In genomic region chr3:124846189-124846588, GRCh38 we compare ENCODE assay signal across 11 cellular contexts. TPM values are rescaled to one million over a fixed set of nuclear protein-coding genes. Genes with fewer than 3 reads are reported as not detected.
DNase-seq lines count a peak whose midpoint lies in the region; ATAC-seq, FAIRE-seq and TF ChIP-seq lines count a peak whose summit lies in the region.
"Had no signal": no experiment of that assay in that cellular context is flagged by ENCODE, and none has a peak within 500 bp of the region (broad histone marks: within the 10 kb centered on the region; RNA-seq: fewer than 3 reads in every experiment).

No MANE protein-coding gene starts in this region.

- DNase-seq in HFFc6 (peak; percentile 59), bronchial epithelial cell (ENCODE audit: low read depth) (peak; percentile 28), right cardiac atrium (peak in 2 of 3 donors; percentile 64 to 71), endothelial cell (ENCODE audit: low spot score) (no peak), NCI-H2196 treated with DMSO at 0.1 percent for 48 hours (lab: John Stamatoyannopoulos, UW; ENCODE audit: unreplicated experiment) (no peak), NCI-H82 treated with DMSO at 0.1 percent for 48 hours (lab: John Stamatoyannopoulos, UW; ENCODE audit: unreplicated experiment) (no peak)
- no peak for DNase-seq in activated T-cell treated with anti-CD3 and anti-CD28 coated beads, Interleukin-2, amount 50 U/mL, for 24 hours
- DNase-seq: activated CD8-positive, alpha-beta T cell treated with anti-CD3 and anti-CD28 coated beads, Interleukin-2, amount 10 ng/mL, durations not matched to agents 7 days and 5 days; DMS53 had no signal

- peaks cover 71% of the 10 kb centered on the region for H3K4me1 Mint-ChIP-seq in HFFc6 (ENCODE audit: low read depth)
- H3K4me1 Mint-ChIP-seq in endothelial cell (ENCODE audit: unreplicated experiment): peaks cover 28% of the 10 kb centered on the region
- H3K4me1 Mint-ChIP-seq in activated T-cell treated with anti-CD3 and anti-CD28 coated beads, Interleukin-2, amount 50 U/mL, for 24 hours (ENCODE audit: low read depth): no peaks in the 10 kb centered on the region

- H3K27me3 Mint-ChIP-seq in HFFc6 (ENCODE audit: insufficient read depth) (peaks cover under 1% of the 10 kb centered on the region; the same call in 1 of the 2 replicates), endothelial cell (ENCODE audit: unreplicated experiment) (no peaks in the 10 kb centered on the region)
- H3K27me3 Mint-ChIP-seq in activated T-cell treated with anti-CD3 and anti-CD28 coated beads, Interleukin-2, amount 50 U/mL, for 24 hours: no peaks in the 10 kb centered on the region

- H3K9me3 Mint-ChIP-seq in HFFc6 (no peaks in the 10 kb centered on the region), endothelial cell (ENCODE audit: unreplicated experiment) (no peaks in the 10 kb centered on the region)
- no peaks in the 10 kb centered on the region for H3K9me3 Mint-ChIP-seq in activated T-cell treated with anti-CD3 and anti-CD28 coated beads, Interleukin-2, amount 50 U/mL, for 24 hours

- H3K9ac ChIP-seq in subcutaneous abdominal adipose tissue (ENCODE audit: low read length in 5 of 5): peak overlapping the region in 2 of 5 donors; percentile 10 to 19

- TF ChIP-seq CTCF in HFFc6 (IDR thresholded peaks at IDR 0.05) (no peak), bronchial epithelial cell (IDR thresholded peaks at IDR 0.05; ENCODE audit: insufficient read depth, low read length, severe bottlenecking) (no peak), endothelial cell (IDR thresholded peaks at IDR 0.05; ENCODE audit: unreplicated experiment) (no peak)

- H3K4me3 ChIP-seq in bronchial epithelial cell (ENCODE audit: low read depth, low read length) (no peak overlapping the region), right cardiac atrium (ENCODE audit: low read length) (no peak overlapping the region), subcutaneous abdominal adipose tissue (ENCODE audit: low read depth in 1 of 5, low read length in 5 of 5) (no peak overlapping the region)
- H3K4me3 ChIP-seq: SJCRH30 had no signal

- H3K27me3 ChIP-seq in bronchial epithelial cell (ENCODE audit: control insufficient read depth, insufficient read depth, low read length): no peaks in the 10 kb centered on the region
- no peaks in the 10 kb centered on the region for H3K27me3 ChIP-seq in right cardiac atrium (ENCODE audit: control insufficient read depth, insufficient read depth)
- H3K27me3 ChIP-seq in subcutaneous abdominal adipose tissue (ENCODE audit: control insufficient read depth in 5 of 5, insufficient read depth in 4 of 5, low read length in 5 of 5): no peaks in the 10 kb centered on the region
- H3K27me3 ChIP-seq: SJCRH30 had no signal

- H3K9me3 ChIP-seq in right cardiac atrium (ENCODE audit: control insufficient read depth, low read length) (no peaks in the 10 kb centered on the region), subcutaneous abdominal adipose tissue (ENCODE audit: control insufficient read depth in 5 of 5, low read length in 5 of 5) (no peaks in the 10 kb centered on the region)
- H3K9me3 ChIP-seq: SJCRH30 had no signal

- H3K4me1 ChIP-seq in right cardiac atrium (ENCODE audit: control insufficient read depth, insufficient read depth, low read length) (peaks cover 6% of the 10 kb centered on the region), subcutaneous abdominal adipose tissue (ENCODE audit: control insufficient read depth in 5 of 5, insufficient read depth in 5 of 5, low read length in 5 of 5) (peaks cover 11 to 63% (median 45%) of the 10 kb centered on the region in 5 donors)

- H3K36me3 ChIP-seq in bronchial epithelial cell (ENCODE audit: control insufficient read depth, insufficient read depth, low read length): peaks cover 1% of the 10 kb centered on the region
- peaks cover 8 to 39% (median 28%) of the 10 kb centered on the region in 5 donors for H3K36me3 ChIP-seq in subcutaneous abdominal adipose tissue (ENCODE audit: control insufficient read depth in 5 of 5, insufficient read depth in 5 of 5, low read length in 5 of 5)

- intact Hi-C loops in right cardiac atrium (cut with DNase I): loop anchor here in 1 of 4 donors (5.0 kb wide), 1 partner anchor 41 kb away; the partner anchor contains the start of gene ITGB5

- peak overlapping the region; percentile 64 for H3K4me3 Mint-ChIP-seq in HFFc6
- H3K4me3 Mint-ChIP-seq in endothelial cell (ENCODE audit: unreplicated experiment): no peak overlapping the region
- H3K4me3 Mint-ChIP-seq in activated T-cell treated with anti-CD3 and anti-CD28 coated beads, Interleukin-2, amount 50 U/mL, for 24 hours: no peak overlapping the region
- H3K4me3 Mint-ChIP-seq: activated CD8-positive, alpha-beta T cell treated with anti-CD3 and anti-CD28 coated beads, Interleukin-2, amount 10 ng/mL, durations not matched to agents 7 days and 5 days had no signal

- ATAC-seq in right cardiac atrium: peak; percentile 61 to 70
- ATAC-seq: activated CD8-positive, alpha-beta T cell treated with anti-CD3 and anti-CD28 coated beads, Interleukin-2, amount 10 ng/mL, durations not matched to agents 7 days and 5 days had no signal

- peaks cover 59% of the 10 kb centered on the region for H3K36me3 Mint-ChIP-seq in HFFc6 (ENCODE audit: low read depth)
- H3K36me3 Mint-ChIP-seq in endothelial cell (ENCODE audit: low read depth, unreplicated experiment): peaks cover 17% of the 10 kb centered on the region
- no peaks in the 10 kb centered on the region for H3K36me3 Mint-ChIP-seq in activated T-cell treated with anti-CD3 and anti-CD28 coated beads, Interleukin-2, amount 50 U/mL, for 24 hours (ENCODE audit: low read depth)

- peak overlapping the region; percentile 87 for H3K27ac ChIP-seq in right cardiac atrium (ENCODE audit: low read length)
- H3K27ac ChIP-seq in subcutaneous abdominal adipose tissue (ENCODE audit: low read depth, low read length): peak overlapping the region; percentile 95
- H3K27ac ChIP-seq: SJCRH30 had no signal

- no peak for FAIRE-seq in bronchial epithelial cell (lab: Jason Lieb, UNC)

- 44% methylated on average over 2 of the region's 2 CpGs for WGBS in right cardiac atrium

- H3K27ac Mint-ChIP-seq in HFFc6: peak overlapping the region; percentile 97
- no peak overlapping the region for H3K27ac Mint-ChIP-seq in endothelial cell (ENCODE audit: unreplicated experiment)
- no peak overlapping the region for H3K27ac Mint-ChIP-seq in activated T-cell treated with anti-CD3 and anti-CD28 coated beads, Interleukin-2, amount 50 U/mL, for 24 hours
- H3K27ac Mint-ChIP-seq: activated CD8-positive, alpha-beta T cell treated with anti-CD3 and anti-CD28 coated beads, Interleukin-2, amount 10 ng/mL, durations not matched to agents 7 days and 5 days had no signal

RNA-seq across cellular contexts. Expression of gene ITGB5, which starts 41.0 kb away (rescaled TPM):
- total RNA-seq in HFFc6 (2021; fragmentation: NEBNext Ultra II Directional; extraction: Animal tissue kit (Norgen Biotek cat#: 25700)): 100 to 1,000 TPM; 203 to 332 (median 220) TPM
- total RNA-seq in bronchial epithelial cell (141 and 150 TPM in 2 replicates), right cardiac atrium (100 to 1,000 TPM; 107 to 170 (median 126) TPM), endothelial cell (ENCODE audit: unreplicated experiment) (55.2 TPM)
- polyA plus RNA-seq in right cardiac atrium: 39.0 TPM
- total RNA-seq: activated CD8-positive, alpha-beta T cell treated with anti-CD3 and anti-CD28 coated beads, Interleukin-2, amount 10 ng/mL, durations not matched to agents 7 days and 5 days had no signal

Comparison
In these comparisons a context has a peak if more than half of its experiments do, and no peak if none do; other contexts are left out.
1. DNase-seq: peak in HFFc6 (single experiment), bronchial epithelial cell (single experiment) and right cardiac atrium (2 of 3); none in endothelial cell (single experiment), NCI-H2196 treated with DMSO at 0.1 percent for 48 hours (single experiment), NCI-H82 treated with DMSO at 0.1 percent for 48 hours (single experiment) and activated T-cell treated with anti-CD3 and anti-CD28 coated beads, Interleukin-2, amount 50 U/mL, for 24 hours (single experiment).